In the genomic region with DNA sequence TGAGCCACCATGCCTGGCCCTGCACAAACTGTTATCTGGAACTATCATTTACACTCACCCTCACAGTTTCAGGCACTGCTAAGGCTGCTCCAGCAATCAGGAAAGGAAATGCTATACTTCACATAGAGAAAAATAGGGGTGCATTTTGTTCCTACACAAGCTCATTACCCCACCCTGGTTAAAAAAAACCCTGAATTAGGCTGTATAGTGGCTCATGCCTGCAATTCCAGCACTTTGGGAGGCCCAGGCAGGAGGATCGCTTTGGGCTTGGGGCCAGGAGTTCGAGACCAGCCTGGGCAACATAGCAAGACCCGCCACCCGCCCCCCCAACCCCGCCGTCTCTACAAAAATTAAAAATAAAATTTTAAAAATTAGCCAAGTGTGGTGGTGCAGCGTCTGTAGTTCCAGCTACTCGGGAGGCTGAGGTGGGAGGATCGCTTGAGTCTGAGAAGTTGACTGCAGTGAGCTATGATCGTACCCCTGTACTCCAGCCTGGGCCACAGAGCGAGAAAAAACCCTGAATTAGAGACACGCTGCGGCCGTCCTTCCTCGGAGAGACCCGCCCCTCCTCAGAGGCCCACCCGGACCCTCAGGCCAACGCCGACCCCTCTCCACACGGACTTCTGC, we compare ENCODE assay signal across 8 cellular contexts. TPM values are rescaled to one million over a fixed set of nuclear protein-coding genes. Genes with fewer than 3 reads are reported as not detected.
DNase-seq lines count a peak whose midpoint lies in the region; ATAC-seq, FAIRE-seq and TF ChIP-seq lines count a peak whose summit lies in the region.

No MANE protein-coding gene starts in this region.

- H4K20me1 ChIP-seq in GM12878 (ENCODE audit: control insufficient read depth, insufficient read depth) = no peaks in the 10 kb centered on the region

- no peaks in the 10 kb centered on the region for H3K9me3 Mint-ChIP-seq in Calu3 (ENCODE audit: low read depth, unreplicated experiment)

- intact Hi-C loops in Calu3 (cut with micrococcal nuclease; ENCODE audit: unreplicated experiment) = no loop called here
- intact Hi-C loops in GM12878 (cut with micrococcal nuclease; ENCODE audit: unreplicated experiment) = loop anchor here (2.0 kb wide), 1 partner anchor 67 kb away; a partner anchor contains a TSS
- intact Hi-C loops in right lobe of liver (cut with DNase I) = no loop called here

- H3K4me3 ChIP-seq in GM12878 (peak overlapping the region; percentile 93), right lobe of liver (peak overlapping the region; percentile 65 to 99 (median 99)), upper lobe of left lung (peak overlapping the region; percentile 90 to 100 (median 96))

- H3K27me3 ChIP-seq in GM12878 (replicated peaks in 1 of 2; ENCODE audit: control insufficient read depth in 2 of 2, insufficient read depth in 2 of 2, low read length in 1 of 2) = no peaks in the 10 kb centered on the region
- H3K27me3 ChIP-seq in right lobe of liver = no peaks in the 10 kb centered on the region
- no peaks in the 10 kb centered on the region for H3K27me3 ChIP-seq in upper lobe of left lung

- H3K4me1 ChIP-seq in GM12878 (ENCODE audit: control insufficient read depth, insufficient read depth, low read length) (peaks cover 11% of the 10 kb centered on the region), right lobe of liver (peaks cover 0 to 11% (median 5%) of the 10 kb centered on the region in 4 donors), upper lobe of left lung (peaks cover 23 to 39% (median 29%) of the 10 kb centered on the region in 4 donors)

- TF ChIP-seq RAD21 in GM12878 (IDR thresholded peaks at IDR 0.05; ENCODE audit: insufficient read depth, low read depth, low read length) = no peak

- peak overlapping the region; percentile 98 for H3K4me3 Mint-ChIP-seq in Calu3 (ENCODE audit: low read depth, unreplicated experiment)

- no peak for TF ChIP-seq EP300 in GM12878 (IDR thresholded peaks at IDR 0.05; ENCODE audit: borderline replicate concordance in 1 of 2, control insufficient read depth in 1 of 2, low read depth in 2 of 2, low read length in 2 of 2)
- TF ChIP-seq EP300 in upper lobe of left lung (IDR thresholded peaks at IDR 0.05) = no peak

- H3K9me3 ChIP-seq in GM12878 (replicated peaks; ENCODE audit: control insufficient read depth, insufficient read depth, low read length) (no peaks in the 10 kb centered on the region), right lobe of liver (no peaks in the 10 kb centered on the region), upper lobe of left lung (no peaks in the 10 kb centered on the region)

- H3K27ac Mint-ChIP-seq in Calu3 (ENCODE audit: unreplicated experiment) = peak overlapping the region; percentile 89

- H3K9ac ChIP-seq in GM12878 (ENCODE audit: control insufficient read depth, insufficient read depth, low read length) = peak overlapping the region; percentile 89

- H3K36me3 ChIP-seq in GM12878 (ENCODE audit: control insufficient read depth in 2 of 2, insufficient read depth in 2 of 2, low read length in 1 of 2) (peaks cover 4 to 6% of the 10 kb centered on the region in 2 experiments), right lobe of liver (peaks cover 0 to 11% (median 2%) of the 10 kb centered on the region in 4 donors), upper lobe of left lung (peaks cover 0 to 24% (median 19%) of the 10 kb centered on the region in 4 donors)

- TF ChIP-seq CTCF in Calu3 (IDR thresholded peaks at IDR 0.05; ENCODE audit: unreplicated experiment) (no peak), GM12878 (IDR thresholded peaks at IDR 0.05 in 2 of 3, conservative IDR thresholded peaks at IDR 0.05 in 1 of 3; ENCODE audit: control insufficient read depth in 2 of 3, extremely low read depth in 1 of 3, insufficient read depth in 1 of 3, low read depth in 3 of 3, low read length in 3 of 3) (no peak), right lobe of liver (IDR thresholded peaks at IDR 0.05) (no peak), upper lobe of left lung (IDR thresholded peaks at IDR 0.05) (no peak)

- H3K27ac ChIP-seq in GM12878 (ENCODE audit: control insufficient read depth, insufficient read depth) = peak overlapping the region; percentile 80
- peak overlapping the region; percentile 19 to 69 (median 65) for H3K27ac ChIP-seq in right lobe of liver
- H3K27ac ChIP-seq in upper lobe of left lung = peak overlapping the region; percentile 77 to 94 (median 88)

- 14% methylated on average over 20 of the region's 20 CpGs for WGBS in GM12878 (ENCODE audit: insufficient coverage, insufficient replicate concordance, low lambda C conversion rate, missing lambda C conversion rate)
- 20% methylated on average over 9 of the region's 20 CpGs for WGBS in right lobe of liver (ENCODE audit: insufficient coverage, low coverage, low lambda C conversion rate, missing lambda C conversion rate)
- 22 to 44% methylated on average over 10 to 20 of the region's 20 CpGs for WGBS in upper lobe of left lung, 2 donors

- no peaks in the 10 kb centered on the region for H3K27me3 Mint-ChIP-seq in Calu3 (ENCODE audit: unreplicated experiment)

- in situ Hi-C loops in GM12878 (cut with MboI) = no loop called here

- ATAC-seq in HG03460 (IDR thresholded peaks at IDR 0.05; ENCODE audit: unreplicated experiment) (peak; percentile 5), GM12878 (peak; percentile 39), right lobe of liver (peak; percentile 21 to 43 (median 34)), upper lobe of left lung (ENCODE audit: low FRiP score in 2 of 2) (peak; percentile 4 to 39)

- H3K4me1 Mint-ChIP-seq in Calu3 (ENCODE audit: low read depth, unreplicated experiment) = no peaks in the 10 kb centered on the region

- CTCF ChIA-PET in Calu3 (lab: Charles Lee) (no interaction called here), GM12878 (lab: Yijun Ruan, JAX) (interaction anchor here (0.7 kb wide), 1 partner anchor 111 kb away, joined by 3 read pairs; no protein-coding TSS in a partner anchor), HEK293T (lab: Yijun Ruan, JAX) (no interaction called here)

- no TSS peak for BruUV-seq in Calu3 (replicated peaks; lab: Mats Ljungman, UMichigan)
- TSS peak; percentile 68 for BruUV-seq in GM12878 (replicated peaks; lab: Mats Ljungman, UMichigan)

- H3K36me3 Mint-ChIP-seq in Calu3 (ENCODE audit: insufficient read depth, unreplicated experiment) = peaks cover 57% of the 10 kb centered on the region

- TF ChIP-seq POLR2A in GM12878 (IDR thresholded peaks at IDR 0.05; ENCODE audit: low read depth, low read length) (no peak), right lobe of liver (IDR thresholded peaks at IDR 0.05) (no peak), upper lobe of left lung (IDR thresholded peaks at IDR 0.05) (no peak)

- no peak for FAIRE-seq in GM12878 (lab: Jason Lieb, UNC)

- DNase-seq in Calu3 (no peak), GM12878 (ENCODE audit: low read depth, low spot score) (no peak), right lobe of liver (no peak), upper lobe of left lung (no peak), mesenteric fat pad (ENCODE audit: low spot score) (no peak), HEK293T (ENCODE audit: extremely low spot score) (no peak)
- no peak for DNase-seq in stimulated activated naive CD4-positive, alpha-beta T cell treated with Interleukin-2 at 50 U/mL for 16 hours (lab: John Stamatoyannopoulos, UW)

- peak overlapping the region; percentile 79 for H3K4me2 ChIP-seq in GM12878 (ENCODE audit: control insufficient read depth, insufficient read depth)

- RAD21 ChIA-PET in GM12878 (lab: Charles Lee; ENCODE audit: unreplicated experiment) = interaction anchor here (2.4 kb wide), 1 partner anchor 29 kb away, joined by 8 read pairs; a partner anchor contains a TSS

- POLR2A ChIA-PET in GM12878 (lab: Charles Lee) = interaction anchor here (0.5 to 2.9 kb wide), 11 partner anchors 10 to 1884 kb away, joined by 3 to 16 read pairs (median 3); a partner anchor contains a TSS
- POLR2A ChIA-PET in HEK293T (lab: Yijun Ruan, JAX) = interaction anchor here (0.6 to 3.2 kb wide), 13 partner anchors 9 to 688 kb away, joined by 3 to 20 read pairs (median 4); a partner anchor contains a TSS

- SMC1A ChIA-PET in GM12878 (lab: Charles Lee; ENCODE audit: uncharacterized antibody, unreplicated experiment) = interaction anchor here (0.9 to 2.1 kb wide), 4 partner anchors 29 to 183 kb away, joined by 3 to 6 read pairs (median 3); a partner anchor contains a TSS

- H3K79me2 ChIP-seq in GM12878 (ENCODE audit: control insufficient read depth, insufficient read depth, low read length) = peaks cover 35% of the 10 kb centered on the region

- H2AFZ ChIP-seq in GM12878 (ENCODE audit: control insufficient read depth, low read depth, low read length) = peak overlapping the region; percentile 73

RNA-seq across cellular contexts. Expression of a gene that starts 0.5 kb away (rescaled TPM):
- total RNA-seq in Calu3 (2022) = 7.6 and 8.8 TPM in 2 replicates
- 8.8 and 19.1 TPM in 2 replicates for total RNA-seq in GM12878 (2013; cell fraction: nucleolus; rRNA removed)
- total RNA-seq in GM12878 (2014; rRNA removed) = 8.2 and 9.7 TPM in 2 replicates
- 3.3 and 4.5 TPM in 2 replicates for total RNA-seq in GM12878 (2014; rRNA removed; fragmentation: Illumina TruSeq; extraction: Trizol)
- total RNA-seq in GM12878 (2021) = 6.2 and 8.8 TPM in 2 replicates
- polyA plus RNA-seq in GM12878 (2011; ENCODE audit: low read depth) = 2.4 TPM
- polyA plus RNA-seq in GM12878 (2011; rRNA removed) = 3.0 and 4.2 TPM in 2 replicates
- 4.4 and 6.9 TPM in 2 replicates for polyA plus RNA-seq in GM12878 (2011; cell fraction: cytosol; rRNA removed)
- polyA plus RNA-seq in GM12878 (2011; cell fraction: nucleus; rRNA removed) = 9.9 and 10.2 TPM in 2 replicates
- 4.4 and 5.9 TPM in 2 replicates for polyA plus RNA-seq in GM12878 (2012)
- polyA plus RNA-seq in GM12878 (2014; fragmentation: Illumina TruSeq; extraction: Trizol) = 0.78 and 1.9 TPM in 2 replicates
- under 1 TPM; 0.26 to 0.42 TPM for polyA plus RNA-seq in GM12878 (2014; fragmentation: Nextera tagmentation; extraction: Ambion mirVana)
- polyA plus RNA-seq in GM12878 (2014; rRNA removed) = 7.6 and 8.7 TPM in 2 replicates
- 1 to 10 TPM; 5.6 to 5.9 TPM for polyA plus RNA-seq in GM12878 (2016; fragmentation: Nextera tagmentation; extraction: Ambion mirVana)
- polyA minus RNA-seq in GM12878 (2011; rRNA and poly(A)+ RNA removed) = 2.8 and 6.6 TPM in 2 replicates
- polyA minus RNA-seq in GM12878 (2011; cell fraction: cytosol; rRNA and poly(A)+ RNA removed) = 1.2 and 1.7 TPM in 2 replicates
- 3.0 and 4.6 TPM in 2 replicates for polyA minus RNA-seq in GM12878 (2011; cell fraction: nucleus; rRNA and poly(A)+ RNA removed)
- 1 to 10 TPM; 2.4 to 5.3 (median 2.8) TPM for total RNA-seq in right lobe of liver
- total RNA-seq in upper lobe of left lung = 10 to 100 TPM in 1 of 6 donors, 1 to 10 TPM in 5; 6.3 to 13.4 (median 7.6) TPM
- 11.7 TPM for total RNA-seq in mesenteric fat pad

RNA-seq across cellular contexts. Expression of a gene that starts 0.7 kb away (rescaled TPM):
- total RNA-seq in Calu3 (2022) (33.4 and 37.2 TPM in 2 replicates), GM12878 (2014; rRNA removed) (46.6 and 46.9 TPM in 2 replicates), GM12878 (2014; rRNA removed; fragmentation: Illumina TruSeq; extraction: Trizol) (31.1 and 31.6 TPM in 2 replicates), GM12878 (2021) (56.3 and 56.9 TPM in 2 replicates), right lobe of liver (10 to 100 TPM; 10.1 to 16.7 (median 12.0) TPM), upper lobe of left lung (10 to 100 TPM; 23.0 to 49.2 (median 33.1) TPM), mesenteric fat pad (54.7 TPM)
- total RNA-seq in GM12878 (2013; cell fraction: nucleolus; rRNA removed) = 81.7 and 84.6 TPM in 2 replicates
- polyA plus RNA-seq in GM12878 (2011; ENCODE audit: low read depth) = 17.0 TPM
- polyA plus RNA-seq in GM12878 (2011; rRNA removed) (28.4 and 51.3 TPM in 2 replicates), GM12878 (2014; fragmentation: Illumina TruSeq; extraction: Trizol) (25.2 and 45.8 TPM in 2 replicates), GM12878 (2014; fragmentation: Nextera tagmentation; extraction: Ambion mirVana) (10 to 100 TPM; 13.6 to 14.9 TPM), GM12878 (2014; rRNA removed) (70.1 and 76.9 TPM in 2 replicates), GM12878 (2016; fragmentation: Nextera tagmentation; extraction: Ambion mirVana) (10 to 100 TPM; 35.8 to 44.3 TPM)
- polyA plus RNA-seq in GM12878 (2011; cell fraction: cytosol; rRNA removed) = 70.0 and 91.6 TPM in 2 replicates
- 145 and 158 TPM in 2 replicates for polyA plus RNA-seq in GM12878 (2011; cell fraction: nucleus; rRNA removed)
- polyA plus RNA-seq in GM12878 (2012) = 35.2 and 36.2 TPM in 2 replicates
- 43.1 and 53.2 TPM in 2 replicates for polyA minus RNA-seq in GM12878 (2011; rRNA and poly(A)+ RNA removed)
- 17.8 and 17.9 TPM in 2 replicates for polyA minus RNA-seq in GM12878 (2011; cell fraction: cytosol; rRNA and poly(A)+ RNA removed)
- polyA minus RNA-seq in GM12878 (2011; cell fraction: nucleus; rRNA and poly(A)+ RNA removed) = 25.1 and 38.1 TPM in 2 replicates

RNA-seq across cellular contexts. Expression of a gene that starts 27.9 kb away (rescaled TPM):
- total RNA-seq in Calu3 (2022) = 222 and 234 TPM in 2 replicates
- 47.5 and 59.0 TPM in 2 replicates for total RNA-seq in GM12878 (2013; cell fraction: nucleolus; rRNA removed)
- total RNA-seq in GM12878 (2014; rRNA removed) = 776 and 778 TPM in 2 replicates
- total RNA-seq in GM12878 (2014; rRNA removed; fragmentation: Illumina TruSeq; extraction: Trizol) = 1,085 and 1,144 TPM in 2 replicates
- total RNA-seq in GM12878 (2021) = 362 and 411 TPM in 2 replicates
- polyA plus RNA-seq in GM12878 (2011; ENCODE audit: low read depth) = 3,344 TPM
- polyA plus RNA-seq in GM12878 (2011; rRNA removed) = 683 and 738 TPM in 2 replicates
- 1,308 and 2,229 TPM in 2 replicates for polyA plus RNA-seq in GM12878 (2011; cell fraction: cytosol; rRNA removed)
- 463 and 565 TPM in 2 replicates for polyA plus RNA-seq in GM12878 (2011; cell fraction: nucleus; rRNA removed)
- polyA plus RNA-seq in GM12878 (2012) = 690 and 1,154 TPM in 2 replicates
- 1,028 and 1,206 TPM in 2 replicates for polyA plus RNA-seq in GM12878 (2014; fragmentation: Illumina TruSeq; extraction: Trizol)
- polyA plus RNA-seq in GM12878 (2014; fragmentation: Nextera tagmentation; extraction: Ambion mirVana) = 1,000 to 10,000 TPM; 2,087 to 2,478 TPM
- 889 and 1,098 TPM in 2 replicates for polyA plus RNA-seq in GM12878 (2014; rRNA removed)
- 1,000 to 10,000 TPM; 1,301 to 1,381 TPM for polyA plus RNA-seq in GM12878 (2016; fragmentation: Nextera tagmentation; extraction: Ambion mirVana)
- polyA minus RNA-seq in GM12878 (2011; rRNA and poly(A)+ RNA removed) = 167 and 250 TPM in 2 replicates
- 105 and 129 TPM in 2 replicates for polyA minus RNA-seq in GM12878 (2011; cell fraction: cytosol; rRNA and poly(A)+ RNA removed)
- polyA minus RNA-seq in GM12878 (2011; cell fraction: nucleus; rRNA and poly(A)+ RNA removed) = 34.3 and 38.1 TPM in 2 replicates
- total RNA-seq in right lobe of liver = 1,000 to 10,000 TPM in 2 of 6 experiments, 100 to 1,000 TPM in 4; 134 to 1,633 (median 145) TPM
- 100 to 1,000 TPM in 5 of 6 donors, 10 to 100 TPM in 1; 54.5 to 599 (median 193) TPM for total RNA-seq in upper lobe of left lung
- total RNA-seq in mesenteric fat pad = 256 TPM

RNA-seq across cellular contexts. Expression of a gene that starts 29.3 kb away (rescaled TPM):
- total RNA-seq in Calu3 (2022) (62.8 and 82.7 TPM in 2 replicates), GM12878 (2014; rRNA removed) (107 TPM in 2 replicates), GM12878 (2014; rRNA removed; fragmentation: Illumina TruSeq; extraction: Trizol) (131 and 143 TPM in 2 replicates), GM12878 (2021) (108 and 134 TPM in 2 replicates), right lobe of liver (10 to 100 TPM; 25.6 to 49.2 (median 33.3) TPM), upper lobe of left lung (10 to 100 TPM; 48.8 to 85.7 (median 63.8) TPM), mesenteric fat pad (68.2 TPM)
- total RNA-seq in GM12878 (2013; cell fraction: nucleolus; rRNA removed) = 18.3 and 21.9 TPM in 2 replicates
- polyA plus RNA-seq in GM12878 (2011; ENCODE audit: low read depth) = 88.1 TPM
- polyA plus RNA-seq in GM12878 (2011; rRNA removed) (74.2 and 104 TPM in 2 replicates), GM12878 (2014; fragmentation: Illumina TruSeq; extraction: Trizol) (185 and 257 TPM in 2 replicates), GM12878 (2014; fragmentation: Nextera tagmentation; extraction: Ambion mirVana) (100 to 1,000 TPM; 125 to 127 TPM), GM12878 (2014; rRNA removed) (112 and 118 TPM in 2 replicates), GM12878 (2016; fragmentation: Nextera tagmentation; extraction: Ambion mirVana) (100 to 1,000 TPM; 301 to 317 TPM)
- 78.9 and 85.9 TPM in 2 replicates for polyA plus RNA-seq in GM12878 (2011; cell fraction: cytosol; rRNA removed)
- 42.2 and 44.8 TPM in 2 replicates for polyA plus RNA-seq in GM12878 (2011; cell fraction: nucleus; rRNA removed)
- 90.5 and 113 TPM in 2 replicates for polyA plus RNA-seq in GM12878 (2012)
- polyA minus RNA-seq in GM12878 (2011; rRNA and poly(A)+ RNA removed) = 41.5 and 60.5 TPM in 2 replicates
- 21.0 and 24.6 TPM in 2 replicates for polyA minus RNA-seq in GM12878 (2011; cell fraction: cytosol; rRNA and poly(A)+ RNA removed)
- polyA minus RNA-seq in GM12878 (2011; cell fraction: nucleus; rRNA and poly(A)+ RNA removed) = 12.0 and 18.1 TPM in 2 replicates

RNA-seq across cellular contexts. Expression of a gene that starts 29.7 kb away (rescaled TPM):
- total RNA-seq in Calu3 (2022) = 83.9 and 87.2 TPM in 2 replicates
- 9.5 and 11.1 TPM in 2 replicates for total RNA-seq in GM12878 (2013; cell fraction: nucleolus; rRNA removed)
- 35.9 and 37.8 TPM in 2 replicates for total RNA-seq in GM12878 (2014; rRNA removed)
- 94.9 and 107 TPM in 2 replicates for total RNA-seq in GM12878 (2014; rRNA removed; fragmentation: Illumina TruSeq; extraction: Trizol)
- total RNA-seq in GM12878 (2021) = 111 and 114 TPM in 2 replicates
- polyA plus RNA-seq in GM12878 (2011; ENCODE audit: low read depth) = 68.1 TPM
- 30.5 and 48.4 TPM in 2 replicates for polyA plus RNA-seq in GM12878 (2011; rRNA removed)
- 28.5 and 38.4 TPM in 2 replicates for polyA plus RNA-seq in GM12878 (2011; cell fraction: cytosol; rRNA removed)
- polyA plus RNA-seq in GM12878 (2011; cell fraction: nucleus; rRNA removed) = 19.5 and 39.0 TPM in 2 replicates
- 94.4 and 117 TPM in 2 replicates for polyA plus RNA-seq in GM12878 (2012)
- 132 and 200 TPM in 2 replicates for polyA plus RNA-seq in GM12878 (2014; fragmentation: Illumina TruSeq; extraction: Trizol)
- polyA plus RNA-seq in GM12878 (2014; fragmentation: Nextera tagmentation; extraction: Ambion mirVana) = 10 to 100 TPM in 1 of 2 experiments, 1 to 10 TPM in 1; 6.6 to 13.8 TPM
- polyA plus RNA-seq in GM12878 (2014; rRNA removed) = 60.6 and 76.4 TPM in 2 replicates
- 100 to 1,000 TPM in 1 of 2 experiments, 10 to 100 TPM in 1; 99.1 to 107 TPM for polyA plus RNA-seq in GM12878 (2016; fragmentation: Nextera tagmentation; extraction: Ambion mirVana)
- polyA minus RNA-seq in GM12878 (2011; rRNA and poly(A)+ RNA removed) = 10.3 and 46.3 TPM in 2 replicates
- polyA minus RNA-seq in GM12878 (2011; cell fraction: cytosol; rRNA and poly(A)+ RNA removed) = 8.9 and 9.8 TPM in 2 replicates
- polyA minus RNA-seq in GM12878 (2011; cell fraction: nucleus; rRNA and poly(A)+ RNA removed) = 2.7 and 8.7 TPM in 2 replicates
- 10 to 100 TPM; 36.3 to 52.9 (median 39.6) TPM for total RNA-seq in right lobe of liver
- total RNA-seq in upper lobe of left lung = 10 to 100 TPM; 31.4 to 76.0 (median 67.4) TPM
- 88.8 TPM for total RNA-seq in mesenteric fat pad
